Comparison of ENCODE assay signal across 15 cellular contexts in genomic region chr9:79575560-79575959, GRCh38. TPM values are rescaled to one million over a fixed set of nuclear protein-coding genes. Genes with fewer than 3 reads are reported as not detected.
A peak's percentile ranks its signal among the peaks of the same experiment; 100 is the strongest.
DNase-seq lines count a peak whose midpoint lies in the region; ATAC-seq and TF ChIP-seq lines count a peak whose summit lies in the region.
"Had no signal": no experiment of that assay in that cellular context is flagged by ENCODE, and none has a peak within 500 bp of the region (broad histone marks: within the 10 kb centered on the region; RNA-seq: fewer than 3 reads in every experiment).

No MANE protein-coding gene starts in this region.

- no peak overlapping the region for H3K9ac ChIP-seq in smooth muscle cell (ENCODE audit: low read depth)

- CTCF ChIA-PET in activated CD8-positive, alpha-beta T cell treated with anti-CD3 and anti-CD28 coated beads for 36 hours (lab: Charles Lee) = no interaction called here

- no peaks in the 10 kb centered on the region for H3K9me3 ChIP-seq in smooth muscle cell (replicated peaks; ENCODE audit: low read depth)
- H3K9me3 ChIP-seq: mucosa of descending colon, spleen had no signal

- H3K36me3 ChIP-seq in smooth muscle cell (ENCODE audit: low read depth) = no peaks in the 10 kb centered on the region

- POLR2A ChIA-PET in activated CD8-positive, alpha-beta T cell treated with anti-CD3 and anti-CD28 coated beads for 36 hours (lab: Charles Lee) = no interaction called here

- peak overlapping the region; percentile 19 for H3K4me3 Mint-ChIP-seq in T-helper 2 cell treated with Interferon-gamma antibody and Interleukin-4, amounts not matched to agents 5 μg/mL and 100 μg/mL, for 36 hours
- peak overlapping the region; percentile 3 for H3K4me3 Mint-ChIP-seq in activated CD8-positive, alpha-beta T cell treated with anti-CD3 and anti-CD28 coated beads for 36 hours

- no peak for TF ChIP-seq CTCF in activated CD8-positive, alpha-beta T cell treated with anti-CD3 and anti-CD28 coated beads for 36 hours (IDR thresholded peaks at IDR 0.05)
- no peak for TF ChIP-seq CTCF in smooth muscle cell (IDR thresholded peaks at IDR 0.05; ENCODE audit: borderline replicate concordance, insufficient read depth, poor library complexity, severe bottlenecking)

- no peaks in the 10 kb centered on the region for H3K9me3 Mint-ChIP-seq in T-helper 2 cell treated with Interferon-gamma antibody and Interleukin-4, amounts not matched to agents 5 μg/mL and 100 μg/mL, for 36 hours
- no peaks in the 10 kb centered on the region for H3K9me3 Mint-ChIP-seq in activated CD8-positive, alpha-beta T cell treated with anti-CD3 and anti-CD28 coated beads for 36 hours

- H3K27ac Mint-ChIP-seq in T-helper 2 cell treated with Interferon-gamma antibody and Interleukin-4, amounts not matched to agents 5 μg/mL and 100 μg/mL, for 36 hours = no peak overlapping the region
- no peak overlapping the region for H3K27ac Mint-ChIP-seq in activated CD8-positive, alpha-beta T cell treated with anti-CD3 and anti-CD28 coated beads for 36 hours

- H3F3A ChIP-seq in smooth muscle cell (ENCODE audit: low read depth) = peaks cover 4% of the 10 kb centered on the region

- ATAC-seq in activated CD8-positive, alpha-beta T cell treated with anti-CD3 and anti-CD28 coated beads for 36 hours = no peak
- ATAC-seq in GM18870 (IDR thresholded peaks at IDR 0.05; ENCODE audit: unreplicated experiment) = no peak
- ATAC-seq in GM19455 (IDR thresholded peaks at IDR 0.05; ENCODE audit: unreplicated experiment) = no peak
- ATAC-seq: HCT116, mucosa of descending colon, Panc1 had no signal

- DNase-seq in T-helper 2 cell treated with Interferon-gamma antibody and Interleukin-4, amounts not matched to agents 5 μg/mL and 100 μg/mL, for 36 hours (ENCODE audit: low spot score) = no peak
- DNase-seq in T-helper 2 cell (no peak), medulla oblongata (ENCODE audit: extremely low spot score) (peak; percentile 29), smooth muscle cell (lab: John Stamatoyannopoulos, UW; ENCODE audit: unreplicated experiment) (no peak), cerebellar cortex (ENCODE audit: low spot score) (no peak)
- no peak for DNase-seq in activated CD8-positive, alpha-beta T cell treated with anti-CD3 and anti-CD28 coated beads for 36 hours
- DNase-seq: 8988T; activated CD8-positive, alpha-beta memory T cell treated with anti-CD3 and anti-CD28 coated beads for 24 hours; activated naive CD4-positive, alpha-beta T cell treated with anti-CD3 and anti-CD28 coated beads, Interleukin-2, amount 50 U/mL, for 16 hours; mucosa of descending colon; spleen had no signal

- H3K4me3 ChIP-seq in smooth muscle cell = peak overlapping the region; percentile 79
- H3K4me3 ChIP-seq: mucosa of descending colon had no signal

- intact Hi-C loops in activated CD8-positive, alpha-beta T cell treated with anti-CD3 and anti-CD28 coated beads for 36 hours (cut with micrococcal nuclease) = loop anchor here (10.0 kb wide), 2 partner anchors 109 to 239 kb away; no protein-coding TSS in a partner anchor

- H3K36me3 Mint-ChIP-seq in T-helper 2 cell treated with Interferon-gamma antibody and Interleukin-4, amounts not matched to agents 5 μg/mL and 100 μg/mL, for 36 hours (ENCODE audit: low read depth) = peaks cover 48% of the 10 kb centered on the region
- peaks cover 28% of the 10 kb centered on the region for H3K36me3 Mint-ChIP-seq in activated CD8-positive, alpha-beta T cell treated with anti-CD3 and anti-CD28 coated beads for 36 hours (ENCODE audit: low read depth)

- H3K4me2 ChIP-seq in smooth muscle cell = peak overlapping the region; percentile 87

- no peaks in the 10 kb centered on the region for H3K27me3 Mint-ChIP-seq in T-helper 2 cell treated with Interferon-gamma antibody and Interleukin-4, amounts not matched to agents 5 μg/mL and 100 μg/mL, for 36 hours (ENCODE audit: low read depth)
- H3K27me3 Mint-ChIP-seq in activated CD8-positive, alpha-beta T cell treated with anti-CD3 and anti-CD28 coated beads for 36 hours = no peaks in the 10 kb centered on the region

- WGBS in smooth muscle cell (ENCODE audit: low lambda C conversion rate) = 67% methylated on average over 3 of the region's 3 CpGs

- H3K27me3 ChIP-seq in smooth muscle cell (ENCODE audit: low read depth) = no peaks in the 10 kb centered on the region

- H3K4me1 ChIP-seq in smooth muscle cell (ENCODE audit: low read depth) = peaks cover 49% of the 10 kb centered on the region

- peaks cover 68% of the 10 kb centered on the region for H3K79me2 ChIP-seq in smooth muscle cell (ENCODE audit: low read depth)

- peaks cover 54% of the 10 kb centered on the region for H3K4me1 Mint-ChIP-seq in T-helper 2 cell treated with Interferon-gamma antibody and Interleukin-4, amounts not matched to agents 5 μg/mL and 100 μg/mL, for 36 hours (ENCODE audit: low read depth)
- peaks cover 56% of the 10 kb centered on the region for H3K4me1 Mint-ChIP-seq in activated CD8-positive, alpha-beta T cell treated with anti-CD3 and anti-CD28 coated beads for 36 hours (ENCODE audit: low read depth)

- H2AFZ ChIP-seq in smooth muscle cell (ENCODE audit: low read depth) = no peak overlapping the region

- H3K27ac ChIP-seq in smooth muscle cell (ENCODE audit: low read depth) = no peak overlapping the region

- peaks cover 78% of the 10 kb centered on the region for H4K20me1 ChIP-seq in smooth muscle cell (ENCODE audit: low read depth)

RNA-seq across cellular contexts. Expression of gene TLE4, which starts 3.8 kb away (rescaled TPM):
- 10 to 100 TPM; 30.8 to 31.9 TPM for total RNA-seq in activated CD8-positive, alpha-beta T cell treated with anti-CD3 and anti-CD28 coated beads for 36 hours
- 53.7 and 74.3 TPM in 2 replicates for total RNA-seq in smooth muscle cell
- polyA plus RNA-seq in smooth muscle cell = 31.6 and 58.8 TPM in 2 replicates
